25 cellular contexts compared by ENCODE assay signal in the genomic region with DNA sequence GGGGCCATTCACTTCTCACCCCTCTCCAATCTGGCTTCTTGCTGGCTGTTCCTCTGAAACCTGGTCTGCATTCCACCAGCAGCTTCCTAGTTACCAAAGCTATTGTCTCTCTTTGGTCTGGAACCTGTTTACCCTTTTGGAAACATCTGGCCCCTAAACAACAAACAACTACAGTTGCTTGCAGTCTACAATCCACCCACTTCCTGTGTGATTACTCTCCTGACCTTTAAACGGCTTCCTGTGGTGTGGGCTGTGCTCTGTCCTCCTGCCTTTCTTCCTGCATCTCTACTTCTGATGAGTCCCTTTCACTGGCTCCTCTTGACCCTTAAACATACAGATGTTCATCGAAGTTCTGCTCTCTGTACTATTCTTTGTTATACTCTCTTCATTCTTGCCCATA.
DNase-seq lines count a peak whose midpoint lies in the region; ATAC-seq, FAIRE-seq and TF ChIP-seq lines count a peak whose summit lies in the region.
"Had no signal": no experiment of that assay in that cellular context is flagged by ENCODE, and none has a peak within 500 bp of the region (broad histone marks: within the 10 kb centered on the region; RNA-seq: fewer than 3 reads in every experiment).

No MANE protein-coding gene starts in this region.

- peaks cover 9% of the 10 kb centered on the region for H3K9me3 Mint-ChIP-seq in type B pancreatic cell
- H3K9me3 Mint-ChIP-seq: neural progenitor cell had no signal

- no peak overlapping the region for H3K27ac Mint-ChIP-seq in type B pancreatic cell
- H3K27ac Mint-ChIP-seq: activated CD4-positive, alpha-beta T cell treated with anti-CD3 and anti-CD28 coated beads, Interleukin-2, amount 10 ng/mL, durations not matched to agents 7 days and 5 days; activated T-helper 17 cell treated with anti-CD3 and anti-CD28 coated beads, Interleukin-2, amount 50 U/mL, for 72 hours; neural progenitor cell; progenitor cell of endocrine pancreas; stimulated activated effector memory CD8-positive, alpha-beta T cell treated with anti-CD3 and anti-CD28 coated beads, Interleukin-12 subunit alpha, Interleukin-12 subunit beta, amount 100 ng/mL, for 72 hours had no signal

- TF ChIP-seq CTCF in HepG2 (CRISPR knock-in tag; IDR thresholded peaks at IDR 0.05) (no peak), right lobe of liver (IDR thresholded peaks at IDR 0.05) (no peak), upper lobe of right lung (IDR thresholded peaks at IDR 0.05) (no peak), type B pancreatic cell (conservative IDR thresholded peaks at IDR 0.05) (no peak)

- H2AFZ ChIP-seq in HepG2 (ENCODE audit: low read length): no peak overlapping the region
- H2AFZ ChIP-seq: neural progenitor cell had no signal

- in situ Hi-C loops in HepG2 (cut with HindIII; ENCODE audit: extremely low pct_ligation_motif_present, low pct_unique_long_range_greater_than_20kb) (no loop called here), SK-MEL-5 (cut with HindIII; ENCODE audit: low pct_unique_long_range_greater_than_20kb, low sequenced_read_pairs) (no loop called here)

- H3K4me2 ChIP-seq in HepG2 (ENCODE audit: low read depth, low read length): no peak overlapping the region
- H3K4me2 ChIP-seq: A549, neural progenitor cell had no signal

- H3K27ac ChIP-seq in HepG2 (ENCODE audit: extremely low read length, insufficient read depth, low read length) (no peak overlapping the region), right lobe of liver (no peak overlapping the region), upper lobe of right lung (no peak overlapping the region)
- H3K27ac ChIP-seq: A549, body of pancreas, heart left ventricle, left ventricle myocardium inferior, neural progenitor cell, suprapubic skin had no signal

- TF ChIP-seq POLR2A in HepG2 (IDR thresholded peaks at IDR 0.05; ENCODE audit: insufficient read depth in 1 of 2, low read depth in 2 of 2, low read length in 2 of 2): no peak
- no peak for TF ChIP-seq POLR2A in right lobe of liver (IDR thresholded peaks at IDR 0.05)

- H3K4me1 ChIP-seq in HepG2 (ENCODE audit: insufficient read depth, low read length) (peaks cover 21% of the 10 kb centered on the region), right lobe of liver (peaks cover 0 to 15% (median 0%) of the 10 kb centered on the region in 4 donors), upper lobe of right lung (no peaks in the 10 kb centered on the region)
- H3K4me1 ChIP-seq: A549, body of pancreas, left ventricle myocardium inferior, neural progenitor cell, suprapubic skin had no signal

- H3K27me3 Mint-ChIP-seq in type B pancreatic cell: no peaks in the 10 kb centered on the region
- H3K27me3 Mint-ChIP-seq: activated CD4-positive, alpha-beta T cell treated with anti-CD3 and anti-CD28 coated beads, Interleukin-2, amount 10 ng/mL, durations not matched to agents 7 days and 5 days; activated T-helper 17 cell treated with anti-CD3 and anti-CD28 coated beads, Interleukin-2, amount 50 U/mL, for 72 hours; progenitor cell of endocrine pancreas had no signal

- TF ChIP-seq RAD21 in HepG2 (CRISPR knock-in tag; IDR thresholded peaks at IDR 0.05): no peak

- no TSS peak for BruUV-seq in HepG2 (replicated peaks; lab: Mats Ljungman, UMichigan)

- H3K4me3 ChIP-seq in HepG2 (replicated peaks in 1 of 3; ENCODE audit: insufficient read depth in 1 of 3, low read depth in 2 of 3, low read length in 3 of 3) (no peak overlapping the region), right lobe of liver (no peak overlapping the region), upper lobe of right lung (no peak overlapping the region)
- H3K4me3 ChIP-seq: A549, body of pancreas, heart left ventricle, left ventricle myocardium inferior, neural progenitor cell, suprapubic skin had no signal

- H3K36me3 ChIP-seq in HepG2 (replicated peaks in 1 of 2; ENCODE audit: control insufficient read depth in 1 of 2, insufficient read depth in 2 of 2, low read length in 2 of 2) (no peaks in the 10 kb centered on the region), right lobe of liver (no peaks in the 10 kb centered on the region), upper lobe of right lung (no peaks in the 10 kb centered on the region)
- H3K36me3 ChIP-seq: heart left ventricle, left ventricle myocardium inferior, neural progenitor cell, suprapubic skin had no signal

- TF ChIP-seq EP300 in HepG2 (IDR thresholded peaks at IDR 0.05; ENCODE audit: low read depth in 2 of 2, low read length in 2 of 2): no peak
- TF ChIP-seq EP300 in HepG2 (CRISPR knock-in tag; IDR thresholded peaks at IDR 0.05; ENCODE audit: borderline replicate concordance): no peak

- POLR2A ChIA-PET in HepG2 (lab: Yijun Ruan, JAX) (no interaction called here), HEK293T (lab: Yijun Ruan, JAX) (no interaction called here)

- no peaks in the 10 kb centered on the region for H3K36me3 Mint-ChIP-seq in type B pancreatic cell
- H3K36me3 Mint-ChIP-seq: neural progenitor cell; stimulated activated effector memory CD8-positive, alpha-beta T cell treated with anti-CD3 and anti-CD28 coated beads, Interleukin-12 subunit alpha, Interleukin-12 subunit beta, amount 100 ng/mL, for 72 hours had no signal

- no peak for ATAC-seq in HepG2
- no peak for ATAC-seq in right lobe of liver
- peak; percentile 58 for ATAC-seq in HG02981 (IDR thresholded peaks at IDR 0.05; ENCODE audit: unreplicated experiment)
- peak; percentile 33 for ATAC-seq in upper lobe of right lung
- no peak for ATAC-seq in GM21737 (IDR thresholded peaks at IDR 0.05; ENCODE audit: unreplicated experiment)
- ATAC-seq: A549; activated T-helper 17 cell treated with anti-CD3 and anti-CD28 coated beads, Interleukin-2, amount 50 U/mL, for 72 hours; body of pancreas; heart left ventricle; stimulated activated effector memory CD8-positive, alpha-beta T cell treated with anti-CD3 and anti-CD28 coated beads, Interleukin-12 subunit alpha, Interleukin-12 subunit beta, amount 100 ng/mL, for 72 hours had no signal

- no peaks in the 10 kb centered on the region for H3K79me2 ChIP-seq in HepG2 (ENCODE audit: insufficient read depth, low read length)

- no peak for FAIRE-seq in HepG2 (lab: Jason Lieb, UNC)
- FAIRE-seq: A549, G401.6, H1 had no signal

- WGBS in HepG2 (ENCODE audit: low lambda C conversion rate): 6% methylated on average over 2 of the region's 2 CpGs
- WGBS in right lobe of liver (ENCODE audit: insufficient coverage, low coverage, low lambda C conversion rate, missing lambda C conversion rate): 46% methylated on average over 2 of the region's 2 CpGs

- H3K9me3 ChIP-seq in HepG2 (ENCODE audit: low read length) (no peaks in the 10 kb centered on the region), right lobe of liver (no peaks in the 10 kb centered on the region), upper lobe of right lung (no peaks in the 10 kb centered on the region)
- H3K9me3 ChIP-seq: body of pancreas, heart left ventricle, left ventricle myocardium inferior, suprapubic skin had no signal

- no peaks in the 10 kb centered on the region for H3K27me3 ChIP-seq in HepG2 (ENCODE audit: control insufficient read depth in 1 of 2, insufficient read depth in 2 of 2, low read length in 2 of 2)
- no peaks in the 10 kb centered on the region for H3K27me3 ChIP-seq in right lobe of liver
- no peaks in the 10 kb centered on the region for H3K27me3 ChIP-seq in upper lobe of right lung
- H3K27me3 ChIP-seq: body of pancreas, heart left ventricle, neural progenitor cell, suprapubic skin had no signal

- DNase-seq in HepG2 (ENCODE audit: low spot score): no peak
- no peak for DNase-seq in right lobe of liver
- DNase-seq in SK-MEL-5 (ENCODE audit: low read depth, low spot score): peak; percentile 21
- DNase-seq in upper lobe of right lung: no peak
- DNase-seq in type B pancreatic cell (ENCODE audit: extremely low spot score, unreplicated experiment): no peak
- DNase-seq in HEK293T (ENCODE audit: extremely low spot score): no peak
- DNase-seq: activated CD4-positive, alpha-beta T cell treated with anti-CD3 and anti-CD28 coated beads, Interleukin-2, amount 10 ng/mL, durations not matched to agents 7 days and 5 days; body of pancreas; C1 segment of cervical spinal cord; heart left ventricle; left ventricle myocardium inferior; midbrain; NCI-H1417 treated with DMSO at 0.1 percent for 48 hours; NCI-H510A treated with DMSO at 0.1 percent for 48 hours; SW 1271 had no signal

- intact Hi-C loops in HepG2 (cut with micrococcal nuclease; ENCODE audit: unreplicated experiment): no loop called here
- intact Hi-C loops in right lobe of liver (cut with DNase I): no loop called here
- intact Hi-C loops in upper lobe of right lung (cut with DNase I): no loop called here

- H3K4me3 Mint-ChIP-seq in type B pancreatic cell: no peak overlapping the region
- H3K4me3 Mint-ChIP-seq: activated CD4-positive, alpha-beta T cell treated with anti-CD3 and anti-CD28 coated beads, Interleukin-2, amount 10 ng/mL, durations not matched to agents 7 days and 5 days; activated T-helper 17 cell treated with anti-CD3 and anti-CD28 coated beads, Interleukin-2, amount 50 U/mL, for 72 hours; neural progenitor cell; stimulated activated effector memory CD8-positive, alpha-beta T cell treated with anti-CD3 and anti-CD28 coated beads, Interleukin-12 subunit alpha, Interleukin-12 subunit beta, amount 100 ng/mL, for 72 hours had no signal

- no peak overlapping the region for H3K9ac ChIP-seq in HepG2 (ENCODE audit: insufficient read depth, low read depth, low read length)
- H3K9ac ChIP-seq: neural progenitor cell had no signal

- no peaks in the 10 kb centered on the region for H4K20me1 ChIP-seq in HepG2 (ENCODE audit: insufficient read depth, low read length)

- H3K4me1 Mint-ChIP-seq in type B pancreatic cell (ENCODE audit: unreplicated experiment): peaks cover 6% of the 10 kb centered on the region
- H3K4me1 Mint-ChIP-seq: activated T-helper 17 cell treated with anti-CD3 and anti-CD28 coated beads, Interleukin-2, amount 50 U/mL, for 72 hours; stimulated activated effector memory CD8-positive, alpha-beta T cell treated with anti-CD3 and anti-CD28 coated beads, Interleukin-12 subunit alpha, Interleukin-12 subunit beta, amount 100 ng/mL, for 72 hours had no signal

- CTCF ChIA-PET in HepG2 (lab: Yijun Ruan, JAX; ENCODE audit: low intra/inter-chr PET ratio, low total read pairs) (no interaction called here), HEK293T (lab: Yijun Ruan, JAX) (no interaction called here)

TF ChIP-seq in HepG2, 621 proteins besides CTCF, POLR2A, EP300 and RAD21 (continues in another document):
- TF ChIP-seq HCFC1 (IDR thresholded peaks at IDR 0.05; ENCODE audit: low read depth, low read length) (no peak), ZNF543 (CRISPR knock-in tag; IDR thresholded peaks at IDR 0.05) (no peak), JUNB (CRISPR knock-in tag; IDR thresholded peaks at IDR 0.05; ENCODE audit: borderline replicate concordance) (no peak), KDM1A (CRISPR knock-in tag; IDR thresholded peaks at IDR 0.05) (no peak), RXRA (CRISPR knock-in tag; IDR thresholded peaks at IDR 0.05) (no peak)

TF ChIP-seq in HEK293T, 16 proteins besides CTCF, POLR2A, EP300 and RAD21:
- no peak for TF ChIP-seq CTBP1 (IDR thresholded peaks at IDR 0.05; ENCODE audit: borderline replicate concordance)
- no peak for TF ChIP-seq LEF1 (IDR thresholded peaks at IDR 0.05; ENCODE audit: borderline replicate concordance)

Comparison
In these comparisons a context has a peak if more than half of its experiments do, and no peak if none do; other contexts are left out.
1. ATAC-seq: peak in HG02981 (single experiment) and upper lobe of right lung (single experiment); none in HepG2 (single experiment), right lobe of liver (0 of 4) and GM21737 (single experiment).